In the genomic region with DNA sequence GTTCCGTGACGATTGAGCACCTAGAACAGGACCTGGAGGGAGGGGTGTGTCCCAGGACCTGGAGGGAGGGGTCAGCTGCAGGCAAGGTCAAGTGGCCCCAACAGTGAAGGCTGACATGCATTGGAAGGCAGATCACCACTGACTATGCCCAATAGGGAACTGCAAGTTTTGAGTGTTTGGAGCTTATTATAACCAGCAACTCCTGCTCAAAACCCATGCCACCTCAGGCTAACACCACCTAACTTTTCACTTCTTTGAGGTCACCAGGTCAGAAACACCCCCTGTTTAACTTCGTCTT, we compare ENCODE assay signal across 21 cellular contexts.
DNase-seq lines count a peak whose midpoint lies in the region; ATAC-seq, FAIRE-seq and TF ChIP-seq lines count a peak whose summit lies in the region.
"Had no signal": no experiment of that assay in that cellular context is flagged by ENCODE, and none has a peak within 500 bp of the region (broad histone marks: within the 10 kb centered on the region; RNA-seq: fewer than 3 reads in every experiment).

No MANE protein-coding gene starts in this region.

- peak; percentile 43 for FAIRE-seq in bronchial epithelial cell (lab: Jason Lieb, UNC)
- FAIRE-seq: D721Med, GM19239, H54, K562 had no signal

- ATAC-seq in HG02610 (IDR thresholded peaks at IDR 0.05; ENCODE audit: unreplicated experiment) (no peak), HG03354 (IDR thresholded peaks at IDR 0.05; ENCODE audit: poor library complexity, severe bottlenecking, unreplicated experiment) (no peak)
- ATAC-seq: K562, Panc1 had no signal

- H3K36me3 ChIP-seq in BLaER1 (peaks cover 82% of the 10 kb centered on the region), bronchial epithelial cell (ENCODE audit: control insufficient read depth, insufficient read depth, low read length) (no peaks in the 10 kb centered on the region), muscle layer of colon (ENCODE audit: insufficient read depth, low read length) (no peaks in the 10 kb centered on the region), rectal smooth muscle tissue (ENCODE audit: control insufficient read depth, insufficient read depth, low read length) (no peaks in the 10 kb centered on the region)
- H3K36me3 ChIP-seq: MG63 had no signal

- H3K4me3 ChIP-seq in BLaER1 = no peak overlapping the region
- H3K4me3 ChIP-seq in bronchial epithelial cell (ENCODE audit: low read depth, low read length) = no peak overlapping the region
- no peak overlapping the region for H3K4me3 ChIP-seq in muscle layer of colon (ENCODE audit: low read depth in 1 of 2, low read length in 2 of 2)
- H3K4me3 ChIP-seq in rectal smooth muscle tissue (ENCODE audit: low read length) = peak overlapping the region; percentile 11
- H3K4me3 ChIP-seq: K562, MG63 had no signal

- H3K9ac ChIP-seq in BLaER1 (no peak overlapping the region), muscle layer of colon (ENCODE audit: low read length) (no peak overlapping the region), rectal smooth muscle tissue (ENCODE audit: low read length) (no peak overlapping the region)

- H3K27ac ChIP-seq in BLaER1 (no peak overlapping the region), muscle layer of colon (ENCODE audit: low read depth, low read length) (peak overlapping the region; percentile 20), rectal smooth muscle tissue (ENCODE audit: low read depth, low read length) (peak overlapping the region; percentile 69)

- H3K4me2 ChIP-seq in BLaER1 = peak overlapping the region; percentile 15; the same call in 1 of the 2 replicates

- H3K27me3 ChIP-seq in BLaER1 = no peaks in the 10 kb centered on the region
- no peaks in the 10 kb centered on the region for H3K27me3 ChIP-seq in bronchial epithelial cell (ENCODE audit: control insufficient read depth, insufficient read depth, low read length)
- H3K27me3 ChIP-seq in muscle layer of colon (ENCODE audit: control insufficient read depth in 1 of 2, insufficient read depth in 2 of 2, low read length in 2 of 2) = no peaks in the 10 kb centered on the region
- H3K27me3 ChIP-seq in rectal smooth muscle tissue (ENCODE audit: control insufficient read depth, insufficient read depth, low read length) = no peaks in the 10 kb centered on the region
- H3K27me3 ChIP-seq: MG63 had no signal

- H3K9me3 ChIP-seq in BLaER1 = no peaks in the 10 kb centered on the region
- H3K9me3 ChIP-seq in muscle layer of colon (ENCODE audit: low read length) = no peaks in the 10 kb centered on the region
- H3K9me3 ChIP-seq: MG63 had no signal

- H3K4me1 ChIP-seq in BLaER1 = peaks cover 33% of the 10 kb centered on the region
- H3K4me1 ChIP-seq in muscle layer of colon (ENCODE audit: insufficient read depth, low read length) = peaks cover 16% of the 10 kb centered on the region
- H3K4me1 ChIP-seq in rectal smooth muscle tissue (ENCODE audit: control insufficient read depth, insufficient read depth, low read length) = peaks cover 14% of the 10 kb centered on the region

- DNase-seq in bronchial epithelial cell (ENCODE audit: low read depth) (no peak), NOMO-1 (lab: John Stamatoyannopoulos, UW; ENCODE audit: unreplicated experiment in 2 of 2) (no peak), H4 (ENCODE audit: low spot score) (no peak)
- DNase-seq: DMS53; GDM1; NCI-H1417 treated with DMSO at 0.1 percent for 48 hours; NCI-H187; NCI-H774; NK-92 treated with Interleukin-12 subunit alpha and Interleukin-12 subunit beta, amount 100 ng/mL, for 24 hours; SIG-M5 had no signal

- TF ChIP-seq CTCF in bronchial epithelial cell (IDR thresholded peaks at IDR 0.05; ENCODE audit: insufficient read depth, low read length, severe bottlenecking) = no peak

- no peaks in the 10 kb centered on the region for H4K20me1 ChIP-seq in BLaER1
